ENCODE assay signal across 11 cellular contexts in the genomic region with DNA sequence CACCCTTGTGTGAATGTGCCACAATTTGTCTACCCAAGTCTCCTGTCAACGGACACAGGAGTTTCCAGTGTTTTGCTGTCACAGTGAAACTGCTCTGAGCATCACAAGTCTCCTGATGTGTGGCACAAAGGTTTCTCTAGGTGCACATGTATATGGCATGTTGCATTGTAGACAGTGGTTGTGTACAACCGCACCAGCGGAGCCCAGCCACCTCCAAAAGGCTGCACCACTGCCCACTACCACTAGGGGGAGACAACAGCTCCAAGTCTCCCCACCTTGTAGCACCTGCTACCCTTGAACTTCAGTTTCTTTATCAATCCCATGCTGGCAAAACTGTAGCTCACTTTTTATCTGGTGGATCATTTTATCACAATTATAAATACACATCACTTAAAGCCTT.
DNase-seq lines count a peak whose midpoint lies in the region; ATAC-seq, FAIRE-seq and TF ChIP-seq lines count a peak whose summit lies in the region.
"Had no signal": no experiment of that assay in that cellular context is flagged by ENCODE, and none has a peak within 500 bp of the region (broad histone marks: within the 10 kb centered on the region; RNA-seq: fewer than 3 reads in every experiment).

No MANE protein-coding gene starts in this region.

- H3K4me1 ChIP-seq in gastrocnemius medialis = no peaks in the 10 kb centered on the region
- H3K4me1 ChIP-seq: adrenal gland had no signal

- no peak overlapping the region for H3K4me3 ChIP-seq in Jurkat, Clone E6-1 (ENCODE audit: low read length)
- H3K4me3 ChIP-seq in brain microvascular endothelial cell (ENCODE audit: low read depth, low read length) = no peak overlapping the region
- no peak overlapping the region for H3K4me3 ChIP-seq in gastrocnemius medialis
- H3K4me3 ChIP-seq: adrenal gland had no signal

- no peak for ATAC-seq in activated T-cell treated with anti-CD3 and anti-CD28 coated beads, Interleukin-2, amount 50 U/mL, for 4 hours
- no peak for ATAC-seq in gastrocnemius medialis

- TF ChIP-seq POLR2A in gastrocnemius medialis (IDR thresholded peaks at IDR 0.05) (no peak), GM12891 (IDR thresholded peaks at IDR 0.05; ENCODE audit: low read depth, low read length) (no peak)

- peaks cover 0 to 12% (median 0%) of the 10 kb centered on the region in 3 donors for H3K9me3 ChIP-seq in gastrocnemius medialis

- in situ Hi-C loops in brain microvascular endothelial cell (cut with HindIII; ENCODE audit: low pct_ligation_motif_present, low sequenced_read_pairs) (no loop called here), gastrocnemius medialis (cut with MboI; ENCODE audit: low sequenced_read_pairs in 4 of 4) (no loop called here)

- TF ChIP-seq CTCF in brain microvascular endothelial cell (IDR thresholded peaks at IDR 0.05; ENCODE audit: low read depth, low read length, missing control alignments) (peak; percentile 80), gastrocnemius medialis (IDR thresholded peaks at IDR 0.05 in 4 of 5, conservative IDR thresholded peaks at IDR 0.05 in 1 of 5) (peak in 4 of 5 experiments; percentile 23 to 58 (median 36))

- no peaks in the 10 kb centered on the region for H3K9me3 Mint-ChIP-seq in activated T-cell treated with anti-CD3 and anti-CD28 coated beads, Interleukin-2, amount 50 U/mL, for 4 hours

- intact Hi-C loops in gastrocnemius medialis (cut with DNase I; ENCODE audit: low total_unique reads) = no loop called here

- H3K27ac ChIP-seq in brain microvascular endothelial cell = no peak overlapping the region
- no peak overlapping the region for H3K27ac ChIP-seq in gastrocnemius medialis
- H3K27ac ChIP-seq in caudate nucleus (ENCODE audit: low read depth, low read length) = no peak overlapping the region
- H3K27ac ChIP-seq: adrenal gland had no signal

- H3K27me3 Mint-ChIP-seq in activated T-cell treated with anti-CD3 and anti-CD28 coated beads, Interleukin-2, amount 50 U/mL, for 4 hours (ENCODE audit: low read depth) = peaks cover 10% of the 10 kb centered on the region

- no peaks in the 10 kb centered on the region for H3K4me1 Mint-ChIP-seq in activated T-cell treated with anti-CD3 and anti-CD28 coated beads, Interleukin-2, amount 50 U/mL, for 4 hours (ENCODE audit: low read depth)
- H3K4me1 Mint-ChIP-seq: IgD-negative memory B cell had no signal

- H3K36me3 ChIP-seq in brain microvascular endothelial cell (replicated peaks) = no peaks in the 10 kb centered on the region
- no peaks in the 10 kb centered on the region for H3K36me3 ChIP-seq in gastrocnemius medialis
- H3K36me3 ChIP-seq: adrenal gland had no signal

- H3K4me3 Mint-ChIP-seq in activated T-cell treated with anti-CD3 and anti-CD28 coated beads, Interleukin-2, amount 50 U/mL, for 4 hours = no peak overlapping the region
- H3K4me3 Mint-ChIP-seq: IgD-negative memory B cell had no signal

- DNase-seq in activated T-cell treated with anti-CD3 and anti-CD28 coated beads for 48 hours (ENCODE audit: low read depth) = peak; percentile 28
- DNase-seq in activated T-cell treated with anti-CD3 and anti-CD28 coated beads, Interleukin-2, amount 50 U/mL, for 4 hours = no peak
- peak; percentile 10 for DNase-seq in Jurkat, Clone E6-1 (ENCODE audit: low read depth, low spot score)
- DNase-seq in brain microvascular endothelial cell = no peak
- DNase-seq in gastrocnemius medialis = no peak
- DNase-seq in DMS79 (lab: John Stamatoyannopoulos, UW) = no peak
- no peak for DNase-seq in caudate nucleus (lab: John Stamatoyannopoulos, UW)
- no peak for DNase-seq in GM12891 (ENCODE audit: insufficient read length, low spot score)
- DNase-seq: stimulated activated naive CD4-positive, alpha-beta T cell treated with Interleukin-2 at 50 U/mL for 16 hours had no signal

- no peak for FAIRE-seq in GM12891 (lab: Jason Lieb, UNC)

- H3K27me3 ChIP-seq in brain microvascular endothelial cell (replicated peaks) (no peaks in the 10 kb centered on the region), gastrocnemius medialis (peaks cover 11 to 31% (median 12%) of the 10 kb centered on the region in 3 donors)
- H3K27me3 ChIP-seq: adrenal gland had no signal

- no peaks in the 10 kb centered on the region for H3K36me3 Mint-ChIP-seq in activated T-cell treated with anti-CD3 and anti-CD28 coated beads, Interleukin-2, amount 50 U/mL, for 4 hours (ENCODE audit: insufficient read depth)
- H3K36me3 Mint-ChIP-seq: IgD-negative memory B cell had no signal

TF ChIP-seq in GM12891, 5 proteins besides CTCF, POLR2A, EP300 and RAD21:
- no peak for TF ChIP-seq PAX5 (IDR thresholded peaks at IDR 0.05; ENCODE audit: insufficient read depth, low read length, severe bottlenecking)
- TF ChIP-seq POLR2AphosphoS5 (IDR thresholded peaks at IDR 0.05; ENCODE audit: low read depth, low read length) = no peak
- no peak for TF ChIP-seq SPI1 (IDR thresholded peaks at IDR 0.05; ENCODE audit: low read depth, low read length)
- no peak for TF ChIP-seq POU2F2 (IDR thresholded peaks at IDR 0.05; ENCODE audit: low read depth, low read length)
- no peak for TF ChIP-seq TAF1 (IDR thresholded peaks at IDR 0.05; ENCODE audit: low read depth, low read length)

Comparison
In these comparisons a context has a peak if more than half of its experiments do, and no peak if none do; other contexts are left out.
1. DNase-seq: peak in activated T-cell treated with anti-CD3 and anti-CD28 coated beads for 48 hours (single experiment) and Jurkat, Clone E6-1 (single experiment); none in activated T-cell treated with anti-CD3 and anti-CD28 coated beads, Interleukin-2, amount 50 U/mL, for 4 hours (single experiment), brain microvascular endothelial cell (single experiment), gastrocnemius medialis (0 of 2), DMS79 (single experiment), caudate nucleus (0 of 61) and GM12891 (single experiment).